ENCODE assay signal across 21 cellular contexts in the genomic region with DNA sequence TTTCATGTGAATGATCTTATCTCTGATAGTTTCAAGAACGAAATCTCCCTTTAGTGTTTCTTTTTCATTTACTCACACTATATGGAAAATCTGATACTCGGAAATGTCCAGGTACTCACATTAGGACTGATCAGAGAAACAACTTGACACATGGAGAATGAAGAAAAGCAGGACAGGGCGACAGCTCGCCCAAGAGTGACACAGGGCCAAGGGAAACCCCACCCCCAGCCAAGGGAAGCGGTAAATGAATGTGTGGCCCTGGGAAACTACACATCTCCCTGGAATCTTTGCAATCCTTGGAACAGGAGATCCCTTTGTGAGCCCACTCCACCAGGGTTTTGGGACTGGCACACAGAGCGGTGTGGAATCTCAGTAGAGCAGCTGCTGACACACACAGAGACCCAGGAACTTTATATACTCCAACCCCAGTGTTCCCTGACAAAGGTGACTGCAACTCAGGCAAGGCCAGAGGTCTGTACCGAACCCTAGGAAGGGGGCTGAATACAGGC.
"Had no signal": no experiment of that assay in that cellular context is flagged by ENCODE, and none has a peak within 500 bp of the region (broad histone marks: within the 10 kb centered on the region; RNA-seq: fewer than 3 reads in every experiment).

No MANE protein-coding gene starts in this region.

- H3K4me3 ChIP-seq: colonic mucosa, esophagus squamous epithelium, gastroesophageal sphincter, left lung, lower lobe of right lung, mucosa of descending colon, ovary, right atrium auricular region, sigmoid colon, skin epidermis, suprapubic skin, thyroid gland, upper lobe of left lung, uterus had no signal

- H3K4me3 Mint-ChIP-seq: memory B cell; naive thymus-derived CD8-positive, alpha-beta T cell had no signal

- H3K27ac Mint-ChIP-seq: memory B cell; naive thymus-derived CD8-positive, alpha-beta T cell had no signal

- H3K36me3 Mint-ChIP-seq: memory B cell; naive thymus-derived CD8-positive, alpha-beta T cell had no signal

- H3K36me3 ChIP-seq: colonic mucosa, esophagus squamous epithelium, gastroesophageal sphincter, left lung, lower lobe of right lung, ovary, right atrium auricular region, sigmoid colon, suprapubic skin, thyroid gland, upper lobe of left lung, uterus had no signal

- H3K9me3 ChIP-seq: colonic mucosa, gastroesophageal sphincter, lower lobe of right lung, ovary, right atrium auricular region, sigmoid colon, suprapubic skin, thyroid gland, uterus had no signal

- H3K27me3 ChIP-seq: colonic mucosa, esophagus squamous epithelium, gastroesophageal sphincter, left lung, ovary, right atrium auricular region, sigmoid colon, suprapubic skin, thyroid gland, upper lobe of left lung, uterus had no signal

- H3K4me1 Mint-ChIP-seq: memory B cell; naive thymus-derived CD8-positive, alpha-beta T cell had no signal

- H3K4me1 ChIP-seq: colonic mucosa, esophagus squamous epithelium, gastroesophageal sphincter, left lung, lower lobe of right lung, right atrium auricular region, sigmoid colon, suprapubic skin, thyroid gland, upper lobe of left lung, uterus had no signal

- H3K27ac ChIP-seq: colonic mucosa, esophagus squamous epithelium, gastroesophageal sphincter, left lung, lower lobe of right lung, ovary, right atrium auricular region, sigmoid colon, skin epidermis, suprapubic skin, thyroid gland, upper lobe of left lung, uterus had no signal

- DNase-seq: colonic mucosa; dermis blood vessel endothelial cell; esophagus squamous epithelium; foreskin fibroblast; glutamatergic neuron; left lung; lower lobe of right lung; mucosa of descending colon; naive thymus-derived CD8-positive, alpha-beta T cell; ovary; sigmoid colon; stimulated activated CD4-positive, alpha-beta T cell treated with anti-CD3 and anti-CD28 coated beads, Interleukin-2, amount 100 ng/mL, for 48 hours; stimulated activated naive CD4-positive, alpha-beta T cell treated with Interleukin-2 at 50 U/mL for 16 hours; thyroid gland; upper lobe of left lung; uterus had no signal

- H3K27me3 Mint-ChIP-seq: memory B cell; naive thymus-derived CD8-positive, alpha-beta T cell had no signal
